ENCODE assay signal across 8 cellular contexts in the genomic region with DNA sequence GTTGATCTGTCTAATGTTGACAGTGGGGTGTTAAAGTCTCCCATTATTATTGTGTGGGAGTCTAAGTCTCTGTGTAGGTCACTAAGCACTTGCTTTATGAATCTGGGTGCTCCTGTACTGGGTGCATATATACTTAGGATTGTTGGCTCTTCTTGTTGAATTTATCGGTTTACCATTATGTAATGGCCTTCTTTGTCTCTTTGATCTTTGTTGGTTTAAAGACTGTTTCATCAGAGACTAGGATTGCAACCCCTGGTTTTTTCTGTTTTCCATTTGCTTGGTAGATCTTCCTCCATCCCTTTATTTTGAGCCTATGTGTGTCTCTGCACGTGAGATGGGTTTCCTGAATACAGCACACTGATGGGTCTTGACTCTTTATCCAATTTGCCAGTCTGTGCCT. TPM values are rescaled to one million over a fixed set of nuclear protein-coding genes. Genes with fewer than 3 reads are reported as not detected.
DNase-seq lines count a peak whose midpoint lies in the region; ATAC-seq, FAIRE-seq and TF ChIP-seq lines count a peak whose summit lies in the region.
"Not testable (repeated sequence)": the region's sequence is repeated elsewhere in the genome, so short reads cannot be mapped to it uniquely, and the experiment has no call there.
"Had no signal": no experiment of that assay in that cellular context is flagged by ENCODE, and none has a peak within 500 bp of the region (broad histone marks: within the 10 kb centered on the region; RNA-seq: fewer than 3 reads in every experiment).

No MANE protein-coding gene starts in this region.

- not testable (repeated sequence) for H3K4me3 Mint-ChIP-seq in WTC11, natural killer cell

- H3K9me3 ChIP-seq in HepG2 (ENCODE audit: low read length) = peaks cover 19% of the 10 kb centered on the region
- H3K9me3 ChIP-seq in neutrophil = not testable (repeated sequence)

- H4K20me1 ChIP-seq in HepG2 (ENCODE audit: insufficient read depth, low read length) = not testable (repeated sequence)

- not testable (repeated sequence) for H3K4me2 ChIP-seq in HepG2 (ENCODE audit: low read depth, low read length)

- ATAC-seq in WTC11, HepG2, natural killer cell: not testable (repeated sequence)

- not testable (repeated sequence) for H3K4me3 ChIP-seq in HepG2 (replicated peaks in 1 of 3; ENCODE audit: insufficient read depth in 1 of 3, low read depth in 2 of 3, low read length in 3 of 3); neutrophil (ENCODE audit: low read depth in 1 of 2, low read length in 1 of 2)

- H3K27me3 ChIP-seq in HepG2 (ENCODE audit: control insufficient read depth in 1 of 2, insufficient read depth in 2 of 2, low read length in 2 of 2); neutrophil: not testable (repeated sequence)

- TF ChIP-seq EP300 in HepG2 (IDR thresholded peaks at IDR 0.05; ENCODE audit: low read depth in 2 of 2, low read length in 2 of 2) = peak in 1 of 2 experiments; percentile 40; a peak in 1 of 4 replicates
- not testable (repeated sequence) for TF ChIP-seq EP300 in HepG2 (CRISPR knock-in tag; IDR thresholded peaks at IDR 0.05; ENCODE audit: borderline replicate concordance)

- peaks cover 23% of the 10 kb centered on the region for H3K36me3 Mint-ChIP-seq in WTC11
- H3K36me3 Mint-ChIP-seq in natural killer cell = peaks cover 39% of the 10 kb centered on the region

- not testable (repeated sequence) for H3K4me1 Mint-ChIP-seq in WTC11
- peaks cover 66 to 71% of the 10 kb centered on the region in 2 donors for H3K4me1 Mint-ChIP-seq in natural killer cell

- not testable (repeated sequence) for H3K36me3 ChIP-seq in HepG2 (replicated peaks in 1 of 2; ENCODE audit: control insufficient read depth in 1 of 2, insufficient read depth in 2 of 2, low read length in 2 of 2)
- H3K36me3 ChIP-seq in neutrophil = peaks cover 62% of the 10 kb centered on the region

- not testable (repeated sequence) for H3K79me2 ChIP-seq in HepG2 (ENCODE audit: insufficient read depth, low read length)

- H3K27ac ChIP-seq in HepG2 (ENCODE audit: extremely low read length, insufficient read depth, low read length) = not testable (repeated sequence)
- H3K27ac ChIP-seq in neutrophil = peak overlapping the region; percentile 41

- POLR2A ChIA-PET in WTC11 (lab: Charles Lee); HepG2 (lab: Yijun Ruan, JAX): not testable (repeated sequence)

- intact Hi-C loops in HepG2 (cut with micrococcal nuclease; ENCODE audit: unreplicated experiment); natural killer cell (cut with micrococcal nuclease): not testable (repeated sequence)

- not testable (repeated sequence) for BruUV-seq in HepG2 (replicated peaks; lab: Mats Ljungman, UMichigan)

- in situ Hi-C loops in HepG2 (cut with HindIII; ENCODE audit: extremely low pct_ligation_motif_present, low pct_unique_long_range_greater_than_20kb) = not testable (repeated sequence)

- H3K27me3 Mint-ChIP-seq in WTC11 (ENCODE audit: low read depth) = peaks cover 24% of the 10 kb centered on the region
- H3K27me3 Mint-ChIP-seq in natural killer cell (ENCODE audit: low read depth in 2 of 2) = not testable (repeated sequence)

- TF ChIP-seq POLR2A in HepG2 (IDR thresholded peaks at IDR 0.05; ENCODE audit: insufficient read depth in 1 of 2, low read depth in 2 of 2, low read length in 2 of 2) = not testable (repeated sequence)

- WGBS in HepG2 (ENCODE audit: low lambda C conversion rate) = 2% methylated on average over 2 of the region's 2 CpGs

- not testable (repeated sequence) for FAIRE-seq in HepG2 (lab: Jason Lieb, UNC)

- not testable (repeated sequence) for TF ChIP-seq CTCF in WTC11 (IDR thresholded peaks at IDR 0.05); HepG2 (CRISPR knock-in tag; IDR thresholded peaks at IDR 0.05); natural killer cell (IDR thresholded peaks at IDR 0.05); neutrophil (IDR thresholded peaks at IDR 0.05)

- not testable (repeated sequence) for DNase-seq in WTC11 (ENCODE audit: low spot score); natural killer cell
- DNase-seq in HepG2 (ENCODE audit: low spot score) = peak; percentile 61

- not testable (repeated sequence) for TF ChIP-seq RAD21 in HepG2 (CRISPR knock-in tag; IDR thresholded peaks at IDR 0.05)

- CTCF ChIA-PET in WTC11 (lab: Charles Lee); HepG2 (lab: Yijun Ruan, JAX; ENCODE audit: low intra/inter-chr PET ratio, low total read pairs): not testable (repeated sequence)

- H3K4me1 ChIP-seq in HepG2 (ENCODE audit: insufficient read depth, low read length) = peaks cover 18% of the 10 kb centered on the region
- not testable (repeated sequence) for H3K4me1 ChIP-seq in neutrophil (ENCODE audit: control insufficient read depth in 1 of 2, insufficient read depth in 1 of 2, low read depth in 1 of 2, low read length in 1 of 2)

- peaks cover 35% of the 10 kb centered on the region for H3K9me3 Mint-ChIP-seq in WTC11
- H3K9me3 Mint-ChIP-seq in natural killer cell = not testable (repeated sequence)

- H3K9ac ChIP-seq in HepG2 (ENCODE audit: insufficient read depth, low read depth, low read length) = not testable (repeated sequence)

- not testable (repeated sequence) for H2AFZ ChIP-seq in HepG2 (ENCODE audit: low read length)

- H3K27ac Mint-ChIP-seq in WTC11 = not testable (repeated sequence)
- peak overlapping the region; percentile 55 to 62 for H3K27ac Mint-ChIP-seq in natural killer cell

TF ChIP-seq in WTC11, 78 proteins besides CTCF, POLR2A, EP300 and RAD21:
- peak; percentile 87 for TF ChIP-seq GABPB1 (CRISPR knock-in tag; IDR thresholded peaks at IDR 0.05)

TF ChIP-seq in HepG2, 621 proteins besides CTCF, POLR2A, EP300 and RAD21 (continues in another document):
- TF ChIP-seq SAP130 (CRISPR knock-in tag; IDR thresholded peaks at IDR 0.05; ENCODE audit: low read depth) = peak; percentile 31; the same call in 1 of the 2 replicates
- TF ChIP-seq MIER3 (CRISPR knock-in tag; IDR thresholded peaks at IDR 0.05; ENCODE audit: borderline replicate concordance) = peak; percentile 43; the same call in 1 of the 2 replicates
- TF ChIP-seq, protein P1, sequence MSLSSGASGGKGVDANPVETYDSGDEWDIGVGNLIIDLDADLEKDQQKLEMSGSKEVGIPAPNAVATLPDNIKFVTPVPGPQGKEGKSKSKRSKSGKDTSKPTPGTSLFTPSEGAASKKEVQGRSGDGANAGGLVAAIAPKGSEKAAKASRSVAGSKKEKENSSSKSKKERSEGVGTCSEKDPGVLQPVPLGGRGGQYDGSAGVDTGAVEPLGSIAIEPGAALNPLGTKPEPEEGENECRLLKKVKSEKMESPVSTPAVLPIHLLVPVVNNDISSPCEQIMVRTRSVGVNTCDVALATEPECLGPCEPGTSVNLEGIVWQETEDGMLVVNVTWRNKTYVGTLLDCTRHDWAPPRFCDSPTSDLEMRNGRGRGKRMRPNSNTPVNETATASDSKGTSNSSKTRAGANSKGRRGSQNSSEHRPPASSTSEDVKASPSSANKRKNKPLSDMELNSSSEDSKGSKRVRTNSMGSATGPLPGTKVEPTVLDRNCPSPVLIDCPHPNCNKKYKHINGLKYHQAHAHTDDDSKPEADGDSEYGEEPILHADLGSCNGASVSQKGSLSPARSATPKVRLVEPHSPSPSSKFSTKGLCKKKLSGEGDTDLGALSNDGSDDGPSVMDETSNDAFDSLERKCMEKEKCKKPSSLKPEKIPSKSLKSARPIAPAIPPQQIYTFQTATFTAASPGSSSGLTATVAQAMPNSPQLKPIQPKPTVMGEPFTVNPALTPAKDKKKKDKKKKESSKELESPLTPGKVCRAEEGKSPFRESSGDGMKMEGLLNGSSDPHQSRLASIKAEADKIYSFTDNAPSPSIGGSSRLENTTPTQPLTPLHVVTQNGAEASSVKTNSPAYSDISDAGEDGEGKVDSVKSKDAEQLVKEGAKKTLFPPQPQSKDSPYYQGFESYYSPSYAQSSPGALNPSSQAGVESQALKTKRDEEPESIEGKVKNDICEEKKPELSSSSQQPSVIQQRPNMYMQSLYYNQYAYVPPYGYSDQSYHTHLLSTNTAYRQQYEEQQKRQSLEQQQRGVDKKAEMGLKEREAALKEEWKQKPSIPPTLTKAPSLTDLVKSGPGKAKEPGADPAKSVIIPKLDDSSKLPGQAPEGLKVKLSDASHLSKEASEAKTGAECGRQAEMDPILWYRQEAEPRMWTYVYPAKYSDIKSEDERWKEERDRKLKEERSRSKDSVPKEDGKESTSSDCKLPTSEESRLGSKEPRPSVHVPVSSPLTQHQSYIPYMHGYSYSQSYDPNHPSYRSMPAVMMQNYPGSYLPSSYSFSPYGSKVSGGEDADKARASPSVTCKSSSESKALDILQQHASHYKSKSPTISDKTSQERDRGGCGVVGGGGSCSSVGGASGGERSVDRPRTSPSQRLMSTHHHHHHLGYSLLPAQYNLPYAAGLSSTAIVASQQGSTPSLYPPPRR (CRISPR knock-in tag; IDR thresholded peaks at IDR 0.05; ENCODE audit: borderline replicate concordance) = 0 out of 2 replicates have a peak, but pooled peaks have one; percentile 19
- peak; percentile 53; the same call in 1 of the 2 replicates for TF ChIP-seq ONECUT2 (CRISPR knock-in tag; IDR thresholded peaks at IDR 0.05)

RNA-seq across cellular contexts. Expression of a gene that starts 22.5 kb away (rescaled TPM):
- total RNA-seq in WTC11 (2021) = 0.82 to 1.1 TPM (median 0.94 TPM) in 3 replicates
- 0.11 and 0.20 TPM in 2 replicates for total RNA-seq in HepG2 (2016; rRNA removed; fragmentation: Illumina TruSeq; extraction: Trizol)
- not detected in 2 replicates for total RNA-seq in HepG2 (2016; cell fraction: cytosol; rRNA removed; fragmentation: Illumina TruSeq; extraction: Trizol; ENCODE audit: low read depth)
- 0.09 TPM in 1 of 2 replicates, not detected in the other for total RNA-seq in HepG2 (2016; cell fraction: insoluble cytoplasmic fraction; rRNA removed; fragmentation: Illumina TruSeq; extraction: Trizol)
- not detected in 2 replicates for total RNA-seq in HepG2 (2016; cell fraction: membrane; rRNA removed; fragmentation: Illumina TruSeq; extraction: Trizol)
- not detected in 2 replicates for total RNA-seq in HepG2 (2016; cell fraction: nucleus; rRNA removed; fragmentation: Illumina TruSeq; extraction: Trizol)
- 0.01 and 0.09 TPM in 2 replicates for polyA plus RNA-seq in HepG2 (2011; rRNA removed)
- polyA plus RNA-seq in HepG2 (2011; cell fraction: cytosol; rRNA removed) = 0.05 and 0.11 TPM in 2 replicates
- 0.14 and 1.0 TPM in 2 replicates for polyA plus RNA-seq in HepG2 (2011; cell fraction: nucleus; rRNA removed)
- polyA plus RNA-seq in HepG2 (2012) = not detected in 2 replicates
- polyA plus RNA-seq in HepG2 (2016; cell fraction: cytosol; fragmentation: Illumina TruSeq; extraction: Trizol; ENCODE audit: low read depth) = not detected in 2 replicates
- not detected in 2 replicates for polyA plus RNA-seq in HepG2 (2016; cell fraction: insoluble cytoplasmic fraction; fragmentation: Illumina TruSeq; extraction: Trizol; ENCODE audit: low read depth)
- not detected in 2 replicates for polyA plus RNA-seq in HepG2 (2016; cell fraction: membrane; fragmentation: Illumina TruSeq; extraction: Trizol; ENCODE audit: low read depth)
- polyA plus RNA-seq in HepG2 (2016; cell fraction: nucleus; fragmentation: Illumina TruSeq; extraction: Trizol; ENCODE audit: insufficient read depth, low read depth) = not detected in 2 replicates
- polyA minus RNA-seq in HepG2 (2011; rRNA and poly(A)+ RNA removed; ENCODE audit: low replicate concordance) = not detected in 2 replicates
- not detected in 2 replicates for polyA minus RNA-seq in HepG2 (2011; cell fraction: cytosol; rRNA and poly(A)+ RNA removed)
- polyA minus RNA-seq in HepG2 (2011; cell fraction: nucleus; rRNA and poly(A)+ RNA removed) = not detected in 2 replicates
- total RNA-seq in natural killer cell = 100 to 1,000 TPM; 370 to 545 (median 428) TPM
- total RNA-seq: Caco-2, Daoy had no signal
- polyA plus RNA-seq: AG04450, BJ had no signal

Comparison
In these comparisons a context has a peak if more than half of its experiments do, and no peak if none do; other contexts are left out.
1. RNA of a gene that starts 22.5 kb away (total RNA-seq): 370 to 545 TPM in natural killer cell; 0.82 to 1.1 TPM in WTC11 and 0.09 to 0.20 TPM in HepG2; every median in the first group is over 100 times any median in the second.